In the genomic region with DNA sequence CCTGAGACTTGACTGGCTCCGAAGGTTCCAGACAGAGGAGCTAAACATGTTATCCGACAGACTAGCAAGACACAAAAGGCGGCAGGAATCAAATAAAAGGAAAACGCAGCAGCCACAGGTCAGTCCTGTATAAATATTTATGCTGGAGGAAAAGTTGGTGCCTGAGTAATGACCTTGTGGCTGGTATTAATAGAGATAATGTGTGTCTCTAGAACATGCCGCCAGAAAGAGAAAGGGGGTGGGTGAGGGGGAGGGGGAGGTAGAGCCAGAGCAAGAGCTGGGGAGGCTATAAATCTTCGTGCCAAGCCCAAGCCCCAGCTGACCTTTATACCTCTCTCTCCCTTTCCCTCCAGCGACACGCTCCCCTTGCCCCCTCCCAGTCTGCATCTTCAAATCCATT, we compare ENCODE assay signal across 29 cellular contexts.
"Had no signal": no experiment of that assay in that cellular context is flagged by ENCODE, and none has a peak within 500 bp of the region (broad histone marks: within the 10 kb centered on the region; RNA-seq: fewer than 3 reads in every experiment).

No MANE protein-coding gene starts in this region.

- H3K36me3 Mint-ChIP-seq: activated naive CD8-positive, alpha-beta T cell treated with anti-CD3 and anti-CD28 coated beads for 36 hours; naive B cell had no signal

- H3K4me3 Mint-ChIP-seq: activated naive CD4-positive, alpha-beta T cell treated with anti-CD3 and anti-CD28 coated beads for 36 hours; activated naive CD8-positive, alpha-beta T cell treated with anti-CD3 and anti-CD28 coated beads for 36 hours; activated T-helper 1 cell treated with anti-CD3 and anti-CD28 coated beads, Interleukin-12 subunit alpha, Interleukin-12 subunit beta, Interleukin-2, Interleukin-4 antibody, amounts not matched to agents 30 ng/mL and 10 ng/mL and 1 ng/mL, durations not matched to agents 14 hours and 24 hours and 36 hours had no signal

- DNase-seq: activated CD4-positive, alpha-beta T cell treated with anti-CD3 and anti-CD28 coated beads for 48 hours; activated CD4-positive, alpha-beta T cell treated with anti-CD3 and anti-CD28 coated beads, Interleukin-2, amount 50 U/mL, for 48 hours; activated CD8-positive, alpha-beta memory T cell treated with anti-CD3 and anti-CD28 coated beads, Interleukin-2, amount 50 U/mL, for 4 hours; activated effector memory CD4-positive, alpha-beta T cell treated with anti-CD3 and anti-CD28 coated beads, Interleukin-2, amount 50 U/mL, for 16 hours; activated naive CD4-positive, alpha-beta T cell treated with anti-CD3 and anti-CD28 coated beads for 36 hours; activated naive CD8-positive, alpha-beta T cell treated with anti-CD3 and anti-CD28 coated beads for 36 hours; activated T-cell treated with anti-CD3 and anti-CD28 coated beads, Interleukin-2, amount 50 U/mL, for 1 hour; caudate nucleus; cortex of kidney; foreskin keratinocyte; heart left ventricle; kidney glomerular epithelial cell; left ventricle myocardium inferior; naive B cell; ovary; retina; spleen; stimulated activated CD4-positive, alpha-beta T cell treated with anti-CD3 and anti-CD28 coated beads, Interleukin-2, amount 100 ng/mL, for 48 hours; stimulated activated naive CD8-positive, alpha-beta T cell treated with anti-CD3 and anti-CD28 coated beads, Interleukin-15, Interleukin-2, amounts not matched to agents 100 U/mL and 50 U/mL, for 24 hours; T-helper 1 cell; trophoblast cell had no signal

- H3K27ac ChIP-seq: foreskin keratinocyte, heart left ventricle, left ventricle myocardium inferior, ovary, prostate gland, spleen, thoracic aorta, VCaP had no signal

- FAIRE-seq: endothelial cell of umbilical vein, urothelium cell line had no signal

- ATAC-seq: activated CD4-positive, CD25-positive, alpha-beta regulatory T cell treated with anti-CD3 and anti-CD28 coated beads, Interleukin-2, amount 50 U/mL, for 24 hours; foreskin keratinocyte; stimulated activated naive CD8-positive, alpha-beta T cell treated with anti-CD3 and anti-CD28 coated beads, Interleukin-15, Interleukin-2, amounts not matched to agents 100 U/mL and 50 U/mL, for 24 hours had no signal

- H3K4me1 ChIP-seq: foreskin keratinocyte, heart left ventricle, left ventricle myocardium inferior, prostate gland, spleen had no signal

- H3K27ac Mint-ChIP-seq: activated naive CD4-positive, alpha-beta T cell treated with anti-CD3 and anti-CD28 coated beads for 36 hours; activated naive CD8-positive, alpha-beta T cell treated with anti-CD3 and anti-CD28 coated beads for 36 hours; activated T-helper 1 cell treated with anti-CD3 and anti-CD28 coated beads, Interleukin-12 subunit alpha, Interleukin-12 subunit beta, Interleukin-2, Interleukin-4 antibody, amounts not matched to agents 30 ng/mL and 10 ng/mL and 1 ng/mL, durations not matched to agents 14 hours and 24 hours and 36 hours; naive B cell had no signal

- H3K4me3 ChIP-seq: heart left ventricle, left ventricle myocardium inferior, lung, ovary, prostate gland, spleen, thoracic aorta had no signal

- H3K36me3 ChIP-seq: heart left ventricle, left ventricle myocardium inferior, ovary, prostate gland, spleen, thoracic aorta had no signal

- H3K4me1 Mint-ChIP-seq: activated naive CD8-positive, alpha-beta T cell treated with anti-CD3 and anti-CD28 coated beads for 36 hours; naive B cell had no signal

- H3K9me3 Mint-ChIP-seq: activated naive CD8-positive, alpha-beta T cell treated with anti-CD3 and anti-CD28 coated beads for 36 hours; activated T-helper 1 cell treated with anti-CD3 and anti-CD28 coated beads, Interleukin-12 subunit alpha, Interleukin-12 subunit beta, Interleukin-2, Interleukin-4 antibody, amounts not matched to agents 30 ng/mL and 10 ng/mL and 1 ng/mL, durations not matched to agents 14 hours and 24 hours and 36 hours had no signal

- H3K27me3 ChIP-seq: foreskin keratinocyte, ovary had no signal

- H3K9me3 ChIP-seq: heart left ventricle, left ventricle myocardium inferior, ovary, prostate gland, spleen, thoracic aorta had no signal
